ENCODE assay signal across 23 cellular contexts in the genomic region with DNA sequence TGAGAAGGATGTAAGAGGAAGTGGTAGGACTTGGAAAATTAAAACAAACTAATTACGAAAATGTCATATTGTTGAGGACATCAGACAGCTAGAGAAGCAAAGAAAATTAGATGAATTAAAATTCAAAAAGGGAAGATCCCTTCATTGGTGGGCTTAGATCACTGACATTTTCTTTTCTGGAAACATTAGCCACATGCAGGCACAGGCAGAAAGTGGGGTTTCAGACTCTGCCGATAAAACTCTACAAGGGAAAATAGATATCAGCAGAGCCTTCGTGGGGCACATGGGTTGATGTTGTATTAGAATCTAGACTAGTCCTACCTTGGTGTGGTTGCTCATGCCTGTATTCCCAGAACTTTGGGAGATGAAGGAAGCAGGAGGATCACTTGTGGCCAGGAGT. TPM values are rescaled to one million over a fixed set of nuclear protein-coding genes. Genes with fewer than 3 reads are reported as not detected.
"Had no signal": no experiment of that assay in that cellular context is flagged by ENCODE, and none has a peak within 500 bp of the region (broad histone marks: within the 10 kb centered on the region; RNA-seq: fewer than 3 reads in every experiment).

No MANE protein-coding gene starts in this region.

- H3K9me3 Mint-ChIP-seq: endodermal cell, naive B cell, nephron had no signal

- ATAC-seq: heart left ventricle, left colon, left ventricle myocardium superior, psoas muscle, right lobe of liver had no signal

- DNase-seq: colonic mucosa; dermis blood vessel endothelial cell; endodermal cell; heart left ventricle; hippocampal formation; left colon; left ventricle myocardium superior; mesenchymal stem cell; naive B cell; psoas muscle; retina; right lobe of liver; spleen; stimulated activated CD4-positive, alpha-beta T cell treated with anti-CD3 and anti-CD28 coated beads, Interleukin-15, amount 100 ng/mL, for 24 hours; stimulated activated CD4-positive, alpha-beta T cell treated with anti-CD3 and anti-CD28 coated beads, Interleukin-1b, Interleukin-23, amount 100 ng/mL, for 48 hours; stimulated activated CD4-positive, alpha-beta T cell treated with anti-CD3 and anti-CD28 coated beads, Interleukin-4, amount 100 ng/mL, for 24 hours; stimulated activated naive CD4-positive, alpha-beta T cell treated with Interleukin-2 at 50 U/mL for 16 hours; testis had no signal

- H3K4me3 Mint-ChIP-seq: endodermal cell, naive B cell, nephron had no signal

- H3K27ac Mint-ChIP-seq: endodermal cell, nephron had no signal

- H3K36me3 Mint-ChIP-seq: naive B cell had no signal

- H3K4me1 Mint-ChIP-seq: naive B cell had no signal

RNA-seq across cellular contexts. Expression of gene RGS1, which starts 12.4 kb away (rescaled TPM):
- total RNA-seq: dermis blood vessel endothelial cell, endodermal cell, endothelial cell of umbilical vein, glomerular endothelial cell, kidney epithelial cell, osteoblast had no signal
